9 cellular contexts compared by ENCODE assay signal in the genomic region with DNA sequence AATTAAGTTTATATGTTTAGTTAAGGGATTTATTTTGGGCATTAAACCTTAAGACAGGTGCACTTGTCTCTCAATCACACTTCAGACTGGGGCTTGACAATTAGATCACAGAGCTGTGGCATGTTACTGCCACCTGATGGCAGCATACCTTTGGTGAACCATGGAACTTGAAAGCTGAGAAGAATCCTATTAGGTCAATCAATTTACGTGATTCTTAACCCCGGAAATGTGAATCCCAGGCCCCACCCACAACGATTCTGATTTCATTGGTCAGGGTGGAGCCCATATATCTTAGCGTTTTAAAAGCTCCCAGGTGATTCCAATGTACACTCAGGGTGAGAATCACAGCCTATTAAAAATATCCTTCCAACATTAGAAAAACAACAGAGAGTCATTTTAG.
DNase-seq lines count a peak whose midpoint lies in the region; ATAC-seq and TF ChIP-seq lines count a peak whose summit lies in the region.
"Had no signal": no experiment of that assay in that cellular context is flagged by ENCODE, and none has a peak within 500 bp of the region (broad histone marks: within the 10 kb centered on the region; RNA-seq: fewer than 3 reads in every experiment).

No MANE protein-coding gene starts in this region.

- DNase-seq in AG10803 (ENCODE audit: low read depth) = peak; percentile 19
- peak; percentile 72 for DNase-seq in GM13976 (ENCODE audit: low spot score)
- DNase-seq in NCI-H460 (ENCODE audit: extremely low read depth, low read depth) = peak; percentile 55
- DNase-seq in activated T-cell treated with anti-CD3 and anti-CD28 coated beads for 1 hour (ENCODE audit: low read depth) = peak; percentile 6
- DNase-seq in foreskin keratinocyte = peak in 1 of 2 donors; percentile 36
- DNase-seq in renal cortical epithelial cell (ENCODE audit: low read depth) = peak; percentile 49
- no peak for DNase-seq in DMS114 treated with DMSO at 0.1 percent for 48 hours (lab: John Stamatoyannopoulos, UW; ENCODE audit: unreplicated experiment)

- ATAC-seq in foreskin keratinocyte = no peak
- ATAC-seq in GM21526 (IDR thresholded peaks at IDR 0.05; ENCODE audit: low FRiP score, unreplicated experiment) = no peak

- no peak overlapping the region for H3K27ac ChIP-seq in foreskin keratinocyte
- H3K27ac ChIP-seq: neutrophil had no signal

- H3K27me3 ChIP-seq in foreskin keratinocyte = no peaks in the 10 kb centered on the region

- TF ChIP-seq CTCF in AG10803 (conservative IDR thresholded peaks at IDR 0.05; ENCODE audit: low read length) (peak; percentile 49), GM13976 (IDR thresholded peaks at IDR 0.05; ENCODE audit: borderline replicate concordance, control extremely low read depth, extremely low read depth, insufficient read depth, missing control alignments) (peak; percentile 60), foreskin keratinocyte (conservative IDR thresholded peaks at IDR 0.05) (peak; percentile 63)

- H3K4me3 ChIP-seq in AG10803 (ENCODE audit: low read length) = no peak overlapping the region

- no peaks in the 10 kb centered on the region for H3K4me1 ChIP-seq in foreskin keratinocyte

- in situ Hi-C loops in GM13976 (cut with MboI; ENCODE audit: low sequenced_read_pairs, unreplicated experiment) = loop anchor here (25.0 kb wide), 1 partner anchor 265 kb away; no protein-coding TSS in a partner anchor
